ENCODE assay signal across 8 cellular contexts in the genomic region with DNA sequence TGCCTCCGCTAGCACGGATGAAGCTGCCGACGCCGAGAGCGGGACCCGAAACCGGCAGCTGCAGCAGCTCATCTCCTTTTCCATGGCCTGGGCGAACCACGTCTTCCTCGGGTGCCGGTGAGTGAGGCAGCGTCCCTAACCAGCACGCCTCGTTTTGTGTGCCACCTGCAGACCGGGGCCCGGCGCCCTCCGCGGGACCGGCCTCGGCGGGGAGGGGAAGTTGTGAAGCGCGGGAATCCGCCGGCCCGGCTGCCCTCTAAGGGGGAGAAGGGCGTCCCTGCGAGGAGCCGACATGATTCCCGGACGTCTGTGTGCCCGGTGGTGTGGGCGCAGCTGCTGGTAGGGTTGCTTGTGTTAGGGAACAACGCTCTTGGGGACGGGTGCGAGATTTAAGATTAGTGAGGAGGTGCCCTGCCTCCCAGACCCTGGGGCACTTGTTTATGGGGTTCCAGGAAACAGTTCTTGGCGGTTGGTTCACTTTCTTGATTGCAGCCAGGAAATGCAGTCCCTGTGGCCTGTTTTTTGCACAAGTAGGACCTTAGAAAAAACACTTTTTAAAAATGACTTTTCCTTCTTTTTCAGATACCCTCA. TPM values are rescaled to one million over a fixed set of nuclear protein-coding genes. Genes with fewer than 3 reads are reported as not detected.
DNase-seq lines count a peak whose midpoint lies in the region; ATAC-seq and TF ChIP-seq lines count a peak whose summit lies in the region.

No MANE protein-coding gene starts in this region.

- TF ChIP-seq CTCF in mammary epithelial cell (conservative IDR thresholded peaks at IDR 0.05 in 1 of 2, IDR thresholded peaks at IDR 0.05 in 1 of 2; ENCODE audit: extremely low read depth in 1 of 2, insufficient read depth in 1 of 2, low read depth in 1 of 2, low read length in 2 of 2) (no peak), suprapubic skin (IDR thresholded peaks at IDR 0.05) (peak in 1 of 2 donors; percentile 1)

- H3K9me3 ChIP-seq in mammary epithelial cell (replicated peaks; ENCODE audit: insufficient read depth, low read length) (no peaks in the 10 kb centered on the region), suprapubic skin (no peaks in the 10 kb centered on the region)

- peaks cover 13% of the 10 kb centered on the region for H3K4me1 ChIP-seq in mammary epithelial cell (ENCODE audit: insufficient read depth, low read length)
- H3K4me1 ChIP-seq in suprapubic skin, result peaks cover 58% of the 10 kb centered on the region

- CTCF ChIA-PET in mammary epithelial cell (lab: Charles Lee; ENCODE audit: low non-redundant PET), result no interaction called here

- dilution Hi-C loops in mammary epithelial cell (cut with HindIII; ENCODE audit: low sequenced_read_pairs), result no loop called here

- no peaks in the 10 kb centered on the region for H4K20me1 ChIP-seq in mammary epithelial cell (ENCODE audit: insufficient read depth, low read length)

- H3K27ac ChIP-seq in mammary epithelial cell (ENCODE audit: insufficient read depth, low read depth, low read length) (peak overlapping the region; percentile 96), suprapubic skin (peak overlapping the region; percentile 100)

- H3K79me2 ChIP-seq in mammary epithelial cell (ENCODE audit: insufficient read depth, low read length), result peaks cover 59% of the 10 kb centered on the region

- in situ Hi-C loops in mammary epithelial cell (cut with MboI; ENCODE audit: low sequenced_read_pairs in 2 of 2), result no loop called here

- peak overlapping the region; percentile 58 to 95 (median 95) for H3K4me3 ChIP-seq in mammary epithelial cell (replicated peaks in 1 of 3; ENCODE audit: insufficient read depth in 1 of 3, low read depth in 2 of 3, low read length in 3 of 3)
- H3K4me3 ChIP-seq in suprapubic skin, result peak overlapping the region; percentile 90

- DNase-seq in stimulated activated CD4-positive, alpha-beta T cell treated with anti-CD3 and anti-CD28 coated beads, TNF-alpha, amount 100 ng/mL, for 48 hours (ENCODE audit: low read depth in 3 of 3), result peak in 2 of 3 donors; percentile 11 to 26
- no peak for DNase-seq in stimulated activated CD4-positive, alpha-beta T cell treated with anti-CD3 and anti-CD28 coated beads, Interleukin-12 subunit alpha, Interleukin-12 subunit beta, amount 100 ng/mL, for 4 hours
- DNase-seq in NCI-H69 (lab: John Stamatoyannopoulos, UW) (peak; percentile 55), mammary epithelial cell (no peak), left colon (peak; percentile 50 to 71), suprapubic skin (ENCODE audit: low spot score in 2 of 2) (peak; percentile 75 to 83), SHP77 (lab: John Stamatoyannopoulos, UW) (no peak)

- WGBS in mammary epithelial cell (ENCODE audit: low coverage, missing lambda C conversion rate), result 3% methylated on average over 27 of the region's 39 CpGs
- 4% methylated on average over 4 of the region's 39 CpGs for WGBS in suprapubic skin

- no peaks in the 10 kb centered on the region for H3K27me3 ChIP-seq in mammary epithelial cell (ENCODE audit: insufficient read depth, low read length)
- H3K27me3 ChIP-seq in suprapubic skin, result no peaks in the 10 kb centered on the region

- peak overlapping the region; percentile 80 for H2AFZ ChIP-seq in mammary epithelial cell (ENCODE audit: low read depth, low read length)

- intact Hi-C loops in mammary epithelial cell (cut with micrococcal nuclease) (loop anchor here (2.0 kb wide), 3 partner anchors 22 to 60 kb away; a partner anchor contains a TSS), left colon (cut with DNase I, micrococcal nuclease) (no loop called here)

- no peak for TF ChIP-seq EP300 in suprapubic skin (IDR thresholded peaks at IDR 0.05)

- H3K9ac ChIP-seq in mammary epithelial cell (ENCODE audit: insufficient read depth, low read length), result peak overlapping the region; percentile 85

- ATAC-seq in HG02623 (IDR thresholded peaks at IDR 0.05; ENCODE audit: unreplicated experiment), result peak; percentile 0
- peak; percentile 24 for ATAC-seq in left colon

- peak overlapping the region; percentile 89 for H3K4me2 ChIP-seq in mammary epithelial cell (ENCODE audit: insufficient read depth, low read depth, low read length)

- TF ChIP-seq POLR2A in suprapubic skin (IDR thresholded peaks at IDR 0.05), result no peak

- H3K36me3 ChIP-seq in mammary epithelial cell (ENCODE audit: insufficient read depth, low read length), result peaks cover 21% of the 10 kb centered on the region
- H3K36me3 ChIP-seq in suprapubic skin, result peaks cover 41% of the 10 kb centered on the region

- no TSS peak for BruUV-seq in mammary epithelial cell (replicated peaks; lab: Mats Ljungman, UMichigan)

RNA-seq across cellular contexts. Expression of a gene that starts 0.6 kb away (rescaled TPM):
- total RNA-seq in mammary epithelial cell, result 10 to 100 TPM; 12.7 to 14.3 TPM
- polyA plus RNA-seq in mammary epithelial cell, result 9.9 TPM
- polyA minus RNA-seq in mammary epithelial cell, result not detected
- 10 to 100 TPM; 13.7 to 23.1 TPM for total RNA-seq in left colon
- total RNA-seq in suprapubic skin, result 10 to 100 TPM; 14.0 to 25.6 (median 17.2) TPM

RNA-seq across cellular contexts. Expression of a gene that starts 59.8 kb away (rescaled TPM):
- total RNA-seq in mammary epithelial cell (10 to 100 TPM in 1 of 2 donors, 1 to 10 TPM in 1; 4.8 to 16.6 TPM), left colon (10 to 100 TPM; 13.0 to 14.7 TPM), suprapubic skin (10 to 100 TPM in 3 of 4 donors, 1 to 10 TPM in 1; 9.9 to 21.2 (median 18.8) TPM)
- 8.6 TPM for polyA plus RNA-seq in mammary epithelial cell
- 7.9 TPM for polyA minus RNA-seq in mammary epithelial cell

Comparison
In these comparisons a context has a peak if more than half of its experiments do, and no peak if none do; other contexts are left out.
1. DNase-seq: peak in stimulated activated CD4-positive, alpha-beta T cell treated with anti-CD3 and anti-CD28 coated beads, TNF-alpha, amount 100 ng/mL, for 48 hours (2 of 3), NCI-H69 (single experiment), left colon (2 of 2) and suprapubic skin (2 of 2); none in stimulated activated CD4-positive, alpha-beta T cell treated with anti-CD3 and anti-CD28 coated beads, Interleukin-12 subunit alpha, Interleukin-12 subunit beta, amount 100 ng/mL, for 4 hours (single experiment), mammary epithelial cell (single experiment) and SHP77 (0 of 2).